Comparison of ENCODE assay signal across 13 cellular contexts in the genomic region with DNA sequence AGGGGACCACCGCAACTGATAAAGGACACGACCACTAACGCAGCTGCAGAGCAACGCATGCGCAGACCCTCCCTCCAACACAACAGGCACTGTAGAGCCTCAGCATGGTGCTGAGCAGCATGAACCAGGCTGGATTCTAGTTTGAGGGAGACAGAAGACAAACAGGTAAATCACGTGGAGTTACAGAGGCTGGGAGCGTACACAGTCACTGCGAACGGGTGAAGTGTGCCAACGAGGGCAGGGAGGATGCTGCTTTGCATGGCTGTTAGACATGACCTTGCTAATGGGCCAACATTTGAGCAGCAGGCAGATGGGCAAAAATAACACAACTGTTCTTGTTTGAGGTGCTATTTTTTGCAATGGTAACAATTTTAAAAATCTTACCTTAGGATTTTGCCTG. TPM values are rescaled to one million over a fixed set of nuclear protein-coding genes. Genes with fewer than 3 reads are reported as not detected.
A peak's percentile ranks its signal among the peaks of the same experiment; 100 is the strongest.
DNase-seq lines count a peak whose midpoint lies in the region; ATAC-seq and TF ChIP-seq lines count a peak whose summit lies in the region.
"Had no signal": no experiment of that assay in that cellular context is flagged by ENCODE, and none has a peak within 500 bp of the region (broad histone marks: within the 10 kb centered on the region; RNA-seq: fewer than 3 reads in every experiment).

No MANE protein-coding gene starts in this region.

- intact Hi-C loops in CD4-positive, alpha-beta T cell (cut with DNase I, micrococcal nuclease), result no loop called here
- intact Hi-C loops in colonic mucosa (cut with DNase I), result no loop called here

- H3K36me3 ChIP-seq in OCI-LY1 (ENCODE audit: insufficient read depth, low read length) (peaks cover 70% of the 10 kb centered on the region), endodermal cell (ENCODE audit: control insufficient read depth, insufficient read depth, low read length) (peaks cover 79% of the 10 kb centered on the region), colonic mucosa (no peaks in the 10 kb centered on the region)

- peaks cover 41% of the 10 kb centered on the region for H3K79me2 ChIP-seq in OCI-LY1 (ENCODE audit: insufficient read depth, low read length)

- no peak overlapping the region for H3K27ac ChIP-seq in CD4-positive, alpha-beta T cell (ENCODE audit: low read depth, low read length)
- H3K27ac ChIP-seq in OCI-LY1 (ENCODE audit: low read depth, low read length, poor library complexity, severe bottlenecking) (peak overlapping the region; percentile 98), endodermal cell (ENCODE audit: low read depth, low read length) (peak overlapping the region; percentile 2), colonic mucosa (no peak overlapping the region)

- H3K9ac ChIP-seq in OCI-LY1 (ENCODE audit: low read length) (peak overlapping the region; percentile 80), endodermal cell (ENCODE audit: extremely low read depth, low read length, poor library complexity, severe bottlenecking) (no peak overlapping the region), colonic mucosa (ENCODE audit: low read depth in 2 of 2, low read length in 2 of 2) (no peak overlapping the region)
- H3K9ac ChIP-seq: GM23248 had no signal

- H3K4me3 ChIP-seq in OCI-LY1 (ENCODE audit: low read depth, low read length, poor library complexity, severe bottlenecking) (peak overlapping the region; percentile 53), endodermal cell (ENCODE audit: low read length) (no peak overlapping the region), colonic mucosa (no peak overlapping the region)
- H3K4me3 ChIP-seq: GM23248 had no signal

- no peaks in the 10 kb centered on the region for H3K9me2 ChIP-seq in OCI-LY1 (ENCODE audit: low read depth, low read length)

- ATAC-seq in CD4-positive, alpha-beta T cell (ENCODE audit: poor library complexity), result no peak
- no peak for ATAC-seq in GM19467 (IDR thresholded peaks at IDR 0.05; ENCODE audit: unreplicated experiment)
- ATAC-seq: stimulated activated naive CD8-positive, alpha-beta T cell treated with anti-CD3 and anti-CD28 coated beads, Interleukin-15, amount 100 ng/mL, for 72 hours had no signal

- POLR2A ChIA-PET in CD4-positive, alpha-beta T cell (lab: Charles Lee), result interaction anchor here (0.7 kb wide), 1 partner anchor 76 kb away, joined by 3 read pairs; no protein-coding TSS in a partner anchor

- no peaks in the 10 kb centered on the region for H4K20me1 ChIP-seq in OCI-LY1 (ENCODE audit: insufficient read depth, low read length)

- 94 to 97% methylated on average over 10 of the region's 10 CpGs for WGBS in endodermal cell (ENCODE audit: insufficient coverage in 1 of 2, insufficient read length in 1 of 2), 2 experiments

- no peak for DNase-seq in CD4-positive, alpha-beta T cell
- DNase-seq in endodermal cell, result no peak
- no peak for DNase-seq in colonic mucosa
- no peak for DNase-seq in stimulated activated CD4-positive, alpha-beta T cell treated with anti-CD3 and anti-CD28 coated beads, Interleukin-2, amount 100 ng/mL, for 24 hours
- no peak for DNase-seq in stimulated activated CD4-positive, alpha-beta T cell treated with anti-CD3 and anti-CD28 coated beads, Interleukin-4, amount 100 ng/mL, for 1 hour
- DNase-seq: activated CD4-positive, alpha-beta T cell treated with anti-CD3 and anti-CD28 coated beads, Interleukin-2, amount 10 ng/mL, durations not matched to agents 24 days and 14 days; NCI-H226; stimulated activated naive CD8-positive, alpha-beta T cell treated with anti-CD3 and anti-CD28 coated beads, Interleukin-15, amount 100 ng/mL, for 72 hours had no signal

- H3F3A ChIP-seq in OCI-LY1 (ENCODE audit: insufficient read depth, low read length), result no peaks in the 10 kb centered on the region

- H3K27me3 ChIP-seq in CD4-positive, alpha-beta T cell (ENCODE audit: control insufficient read depth, insufficient read depth, low read length), result no peaks in the 10 kb centered on the region
- H3K27me3 ChIP-seq in OCI-LY1 (ENCODE audit: insufficient read depth, low read length) (no peaks in the 10 kb centered on the region), endodermal cell (ENCODE audit: control insufficient read depth, insufficient read depth, low read length, poor library complexity, severe bottlenecking) (no peaks in the 10 kb centered on the region), colonic mucosa (no peaks in the 10 kb centered on the region)

- H3K4me2 ChIP-seq in OCI-LY1 (ENCODE audit: low read length), result peak overlapping the region; percentile 68

- peaks cover 31% of the 10 kb centered on the region for H3K4me1 Mint-ChIP-seq in CD4-positive, alpha-beta T cell (ENCODE audit: low read depth)
- peaks cover 16% of the 10 kb centered on the region for H3K4me1 Mint-ChIP-seq in endodermal cell
- H3K4me1 Mint-ChIP-seq in nephron, result peaks cover 17% of the 10 kb centered on the region

- no peak for TF ChIP-seq CTCF in CD4-positive, alpha-beta T cell (IDR thresholded peaks at IDR 0.05)
- TF ChIP-seq CTCF in OCI-LY1 (IDR thresholded peaks at IDR 0.05; ENCODE audit: low read length) (no peak), endodermal cell (conservative IDR thresholded peaks at IDR 0.05) (no peak), nephron (IDR thresholded peaks at IDR 0.05; ENCODE audit: unreplicated experiment in 3 of 3) (no peak), colonic mucosa (IDR thresholded peaks at IDR 0.05) (no peak)

- no peak overlapping the region for H2AFZ ChIP-seq in OCI-LY1 (ENCODE audit: low read length)
- H2AFZ ChIP-seq: GM23248 had no signal

- H3K4me1 ChIP-seq in OCI-LY1 (ENCODE audit: insufficient read depth, low read length, severe bottlenecking), result peaks cover 72% of the 10 kb centered on the region
- H3K4me1 ChIP-seq in endodermal cell (ENCODE audit: control insufficient read depth, insufficient read depth, low read length), result peaks cover 3% of the 10 kb centered on the region
- no peaks in the 10 kb centered on the region for H3K4me1 ChIP-seq in colonic mucosa

- CTCF ChIA-PET in CD4-positive, alpha-beta T cell (lab: Charles Lee), result no interaction called here

- H3K36me3 Mint-ChIP-seq in CD4-positive, alpha-beta T cell (ENCODE audit: low read depth), result peaks cover 68% of the 10 kb centered on the region
- H3K36me3 Mint-ChIP-seq in endodermal cell (ENCODE audit: low read depth) (peaks cover 58% of the 10 kb centered on the region), nephron (ENCODE audit: low read depth) (peaks cover 68% of the 10 kb centered on the region)
- H3K36me3 Mint-ChIP-seq: activated naive CD8-positive, alpha-beta T cell had no signal

- H3K9me3 ChIP-seq in CD4-positive, alpha-beta T cell (ENCODE audit: control insufficient read depth, low read length), result no peaks in the 10 kb centered on the region
- no peaks in the 10 kb centered on the region for H3K9me3 ChIP-seq in OCI-LY1 (ENCODE audit: low read length)
- H3K9me3 ChIP-seq in endodermal cell (ENCODE audit: control insufficient read depth, low read length), result no peaks in the 10 kb centered on the region
- H3K9me3 ChIP-seq in colonic mucosa, result no peaks in the 10 kb centered on the region

- no peaks in the 10 kb centered on the region for H3K9me3 Mint-ChIP-seq in CD4-positive, alpha-beta T cell
- H3K9me3 Mint-ChIP-seq in endodermal cell (no peaks in the 10 kb centered on the region), nephron (no peaks in the 10 kb centered on the region)
- H3K9me3 Mint-ChIP-seq: activated CD4-positive, alpha-beta T cell treated with anti-CD3 and anti-CD28 coated beads, Interleukin-2, amount 10 ng/mL, durations not matched to agents 24 days and 14 days; stimulated activated naive CD8-positive, alpha-beta T cell treated with anti-CD3 and anti-CD28 coated beads, Interleukin-15, amount 100 ng/mL, for 72 hours had no signal

- no peaks in the 10 kb centered on the region for H3K27me3 Mint-ChIP-seq in CD4-positive, alpha-beta T cell
- no peaks in the 10 kb centered on the region for H3K27me3 Mint-ChIP-seq in endodermal cell (ENCODE audit: insufficient read depth)
- H3K27me3 Mint-ChIP-seq in nephron (ENCODE audit: low read depth), result no peaks in the 10 kb centered on the region
- H3K27me3 Mint-ChIP-seq: activated CD4-positive, alpha-beta T cell treated with anti-CD3 and anti-CD28 coated beads, Interleukin-2, amount 10 ng/mL, durations not matched to agents 24 days and 14 days; activated naive CD8-positive, alpha-beta T cell; stimulated activated naive CD8-positive, alpha-beta T cell treated with anti-CD3 and anti-CD28 coated beads, Interleukin-15, amount 100 ng/mL, for 72 hours had no signal

- no peak overlapping the region for H3K4me3 Mint-ChIP-seq in CD4-positive, alpha-beta T cell
- H3K4me3 Mint-ChIP-seq in endodermal cell, result no peak overlapping the region
- H3K4me3 Mint-ChIP-seq in nephron, result no peak overlapping the region
- H3K4me3 Mint-ChIP-seq: activated CD4-positive, alpha-beta T cell treated with anti-CD3 and anti-CD28 coated beads, Interleukin-2, amount 10 ng/mL, durations not matched to agents 24 days and 14 days; activated naive CD8-positive, alpha-beta T cell; stimulated activated naive CD8-positive, alpha-beta T cell treated with anti-CD3 and anti-CD28 coated beads, Interleukin-15, amount 100 ng/mL, for 72 hours had no signal

- H3K27ac Mint-ChIP-seq in CD4-positive, alpha-beta T cell, result peak overlapping the region; percentile 28
- H3K27ac Mint-ChIP-seq in endodermal cell (peak overlapping the region; percentile 64), nephron (peak overlapping the region in 2 of 3 experiments; percentile 56 to 61)

RNA-seq across cellular contexts. Expression of a gene that starts 55.2 kb away (rescaled TPM):
- 10 to 100 TPM; 19.9 to 25.1 TPM for total RNA-seq in CD4-positive, alpha-beta T cell
- total RNA-seq in endodermal cell (10 to 100 TPM; 75.2 to 81.6 TPM), colonic mucosa (100 to 1,000 TPM; 122 to 146 TPM)
- 49.0 TPM for polyA plus RNA-seq in endodermal cell (2013, experiment 1 of 2)
- polyA plus RNA-seq in endodermal cell (2013, experiment 2 of 2), result 44.8 TPM

RNA-seq across cellular contexts. Expression of a gene that starts 57.4 kb away (rescaled TPM):
- total RNA-seq in CD4-positive, alpha-beta T cell, result 100 to 1,000 TPM; 138 to 149 TPM
- total RNA-seq in endodermal cell, result 100 to 1,000 TPM; 369 to 371 TPM
- 346 TPM for polyA plus RNA-seq in endodermal cell (2013, experiment 1 of 2)
- polyA plus RNA-seq in endodermal cell (2013, experiment 2 of 2), result 334 TPM
- 100 to 1,000 TPM; 281 to 367 TPM for total RNA-seq in colonic mucosa

Comparison
In these comparisons a context has a peak if more than half of its experiments do, and no peak if none do; other contexts are left out.
1. H3K27ac ChIP-seq: peak in OCI-LY1 (single experiment) and endodermal cell (single experiment); none in CD4-positive, alpha-beta T cell (single experiment) and colonic mucosa (single experiment).
2. Peak in every context shown above with its lines, with median percentiles within 50 percentile points of each other: H3K27ac Mint-ChIP-seq.